Comparison of ENCODE assay signal across 7 cellular contexts in genomic region chr17:59829217-59830006, GRCh38.
DNase-seq lines count a peak whose midpoint lies in the region; ATAC-seq and TF ChIP-seq lines count a peak whose summit lies in the region.

No MANE protein-coding gene starts in this region.

- peaks cover 66% of the 10 kb centered on the region for H3K4me1 ChIP-seq in body of pancreas
- H3K4me1 ChIP-seq in left lung: peaks cover 27 to 68% of the 10 kb centered on the region in 2 donors
- peaks cover 23 to 39% (median 36%) of the 10 kb centered on the region in 4 donors for H3K4me1 ChIP-seq in upper lobe of left lung

- TF ChIP-seq CTCF in HL-60 (IDR thresholded peaks at IDR 0.05; ENCODE audit: insufficient read depth, low read length) (no peak), body of pancreas (IDR thresholded peaks at IDR 0.05) (no peak), left lung (IDR thresholded peaks at IDR 0.05) (no peak), upper lobe of left lung (IDR thresholded peaks at IDR 0.05) (no peak)

- TF ChIP-seq POLR2A in body of pancreas (IDR thresholded peaks at IDR 0.05) (peak in 1 of 3 donors; percentile 33), upper lobe of left lung (IDR thresholded peaks at IDR 0.05) (no peak)

- no peaks in the 10 kb centered on the region for H3K27me3 ChIP-seq in HL-60 (ENCODE audit: insufficient read depth, poor library complexity, severe bottlenecking)
- H3K27me3 ChIP-seq in body of pancreas: no peaks in the 10 kb centered on the region
- no peaks in the 10 kb centered on the region for H3K27me3 ChIP-seq in left lung
- no peaks in the 10 kb centered on the region for H3K27me3 ChIP-seq in upper lobe of left lung

- H3K4me3 ChIP-seq in HL-60 (replicated peaks; ENCODE audit: insufficient read depth, low read length): no peak overlapping the region
- H3K4me3 ChIP-seq in body of pancreas: no peak overlapping the region
- H3K4me3 ChIP-seq in left lung: peak overlapping the region in 1 of 2 donors; percentile 8
- H3K4me3 ChIP-seq in upper lobe of left lung: peak overlapping the region in 1 of 4 donors; percentile 28

- peak in 3 of 4 donors; percentile 26 to 58 (median 53) for TF ChIP-seq EP300 in upper lobe of left lung (IDR thresholded peaks at IDR 0.05)

- H3K27ac ChIP-seq in HL-60 (replicated peaks) (peak overlapping the region; percentile 53), body of pancreas (peak overlapping the region; percentile 82 to 95 (median 84)), left lung (peak overlapping the region; percentile 70 to 81), upper lobe of left lung (peak overlapping the region; percentile 65 to 80 (median 76))

- intact Hi-C loops in body of pancreas (cut with DNase I) (no loop called here), left lung (cut with DNase I) (no loop called here)

- 17 to 23% methylated on average over 4 of the region's 4 CpGs for WGBS in body of pancreas, 2 donors
- WGBS in upper lobe of left lung, 2 donors: 15 to 22% methylated on average over 4 of the region's 4 CpGs

- H3K36me3 ChIP-seq in body of pancreas (replicated peaks in 1 of 2; ENCODE audit: insufficient read depth in 1 of 2, low read depth in 2 of 2): no peaks in the 10 kb centered on the region
- H3K36me3 ChIP-seq in left lung: no peaks in the 10 kb centered on the region
- H3K36me3 ChIP-seq in upper lobe of left lung: no peaks in the 10 kb centered on the region

- ATAC-seq in GM21381 (IDR thresholded peaks at IDR 0.05; ENCODE audit: unreplicated experiment) (peak; percentile 69), body of pancreas (peak; percentile 92), left lung (peak; percentile 80), upper lobe of left lung (ENCODE audit: low FRiP score in 2 of 2) (peak; percentile 86 to 94)

- peak; percentile 89 for DNase-seq in GF-D8 (lab: John Stamatoyannopoulos, UW)
- DNase-seq in HL-60 (ENCODE audit: low read depth in 1 of 2, low spot score in 1 of 2): peak; percentile 46 to 51
- DNase-seq in NOMO-1 treated with dmso at 0.1 percent for 144 hours (lab: John Stamatoyannopoulos, UW; ENCODE audit: unreplicated experiment): peak; percentile 96
- DNase-seq in body of pancreas: peak in 1 of 4 donors; percentile 74
- DNase-seq in left lung: no peak
- DNase-seq in upper lobe of left lung: no peak

- H3K9me3 ChIP-seq in body of pancreas (no peaks in the 10 kb centered on the region), left lung (no peaks in the 10 kb centered on the region), upper lobe of left lung (no peaks in the 10 kb centered on the region)

Comparison
In these comparisons a context has a peak if more than half of its experiments do, and no peak if none do; other contexts are left out.
1. DNase-seq: peak in GF-D8 (single experiment), HL-60 (2 of 2) and NOMO-1 treated with dmso at 0.1 percent for 144 hours (single experiment); none in left lung (0 of 2) and upper lobe of left lung (0 of 2).
2. Peak in every context shown above with its lines, with median percentiles within 50 percentile points of each other: ATAC-seq and H3K27ac ChIP-seq.